Comparison of ENCODE assay signal across 6 cellular contexts in the genomic region with DNA sequence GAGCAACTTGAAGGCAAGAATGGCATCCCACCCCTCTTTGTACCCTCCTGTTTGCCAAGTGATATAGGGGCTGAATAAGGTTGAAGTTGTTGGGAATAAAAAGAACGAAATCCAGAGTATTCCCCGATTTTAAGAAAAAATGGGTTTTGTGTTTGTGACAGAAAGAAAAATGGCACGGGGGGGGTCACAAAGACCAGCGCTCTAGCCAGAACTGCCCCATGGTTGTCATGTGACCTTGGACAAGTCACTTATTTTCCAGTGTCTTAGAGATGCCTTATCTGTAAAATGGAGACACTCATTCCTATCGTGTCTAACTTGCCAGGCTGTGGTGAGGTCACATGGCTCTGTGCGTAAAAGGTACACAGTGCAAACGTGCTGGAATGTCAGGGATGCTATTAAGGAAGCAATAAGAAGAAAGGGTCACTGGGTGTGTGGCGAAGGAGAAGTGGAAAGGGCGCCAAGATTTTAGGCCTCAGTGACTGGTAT. TPM values are rescaled to one million over a fixed set of nuclear protein-coding genes. Genes with fewer than 3 reads are reported as not detected.
DNase-seq lines count a peak whose midpoint lies in the region; ATAC-seq and TF ChIP-seq lines count a peak whose summit lies in the region.

No MANE protein-coding gene starts in this region.

- TF ChIP-seq CTCF in osteocyte (IDR thresholded peaks at IDR 0.05), result no peak

- H3K4me1 Mint-ChIP-seq in osteocyte (ENCODE audit: unreplicated experiment), result peaks cover 24% of the 10 kb centered on the region

- peak overlapping the region; percentile 99 for H3K4me3 Mint-ChIP-seq in osteocyte (ENCODE audit: unreplicated experiment)

- peaks cover 41% of the 10 kb centered on the region for H3K4me1 ChIP-seq in Karpas-422 (ENCODE audit: low read length)

- H3K27ac ChIP-seq in Karpas-422 (ENCODE audit: low read length) (no peak overlapping the region), caudate nucleus (ENCODE audit: low read depth, low read length) (peak overlapping the region; percentile 100)

- peak overlapping the region; percentile 92 for H3K4me2 ChIP-seq in Karpas-422 (ENCODE audit: low read depth, low read length, poor library complexity, severe bottlenecking)

- H3K9me3 ChIP-seq in Karpas-422 (ENCODE audit: low read length), result no peaks in the 10 kb centered on the region

- no peaks in the 10 kb centered on the region for H3K9me3 Mint-ChIP-seq in osteocyte (ENCODE audit: unreplicated experiment)

- H3K36me3 ChIP-seq in Karpas-422 (ENCODE audit: insufficient read depth, low read length), result no peaks in the 10 kb centered on the region

- no peak for TF ChIP-seq POLR2A in GM18505 (IDR thresholded peaks at IDR 0.05; ENCODE audit: borderline replicate concordance, extremely low read depth, insufficient read depth, insufficient read length)

- H3K27me3 Mint-ChIP-seq in osteocyte (ENCODE audit: unreplicated experiment), result no peaks in the 10 kb centered on the region

- H3K27me3 ChIP-seq in Karpas-422 (ENCODE audit: low read length), result no peaks in the 10 kb centered on the region

- peak overlapping the region; percentile 75 for H3K4me3 ChIP-seq in Karpas-422 (ENCODE audit: low read length)

- H3K9ac ChIP-seq in Karpas-422 (ENCODE audit: low read length), result peak overlapping the region; percentile 81

- H3K27ac Mint-ChIP-seq in osteocyte (ENCODE audit: unreplicated experiment), result peak overlapping the region; percentile 100

- H3K36me3 Mint-ChIP-seq in osteocyte (ENCODE audit: unreplicated experiment), result peaks cover 1% of the 10 kb centered on the region

- DNase-seq in Karpas-422 (no peak), caudate nucleus (lab: John Stamatoyannopoulos, UW) (peak in 4 of 61 donors; percentile 43 to 73 (median 64)), osteocyte (ENCODE audit: extremely low spot score, unreplicated experiment) (no peak), NOMO-1 treated with dmso at 0.1 percent for 144 hours (lab: John Stamatoyannopoulos, UW; ENCODE audit: unreplicated experiment) (no peak)

- H2AFZ ChIP-seq in Karpas-422 (ENCODE audit: low read length), result peak overlapping the region; percentile 79; the same call in 1 of the 2 replicates

- no peaks in the 10 kb centered on the region for H3K9me2 ChIP-seq in Karpas-422 (replicated peaks; ENCODE audit: insufficient read depth, low read length)

- peaks cover 26% of the 10 kb centered on the region; the same call in 1 of the 2 replicates for H4K20me1 ChIP-seq in Karpas-422 (ENCODE audit: insufficient read depth, low read depth, low read length)

- H3K79me2 ChIP-seq in Karpas-422 (ENCODE audit: low read length), result no peaks in the 10 kb centered on the region

- ATAC-seq in HG03432 (IDR thresholded peaks at IDR 0.05; ENCODE audit: unreplicated experiment), result no peak
- no peak for ATAC-seq in GM18505 (IDR thresholded peaks at IDR 0.05; ENCODE audit: unreplicated experiment)

RNA-seq across cellular contexts. Expression of a gene that starts 1.6 kb away (rescaled TPM):
- total RNA-seq in Karpas-422 (2014; rRNA removed; shearing (Covaris generic); ENCODE audit: low replicate concordance), result 3.5 and 3.7 TPM in 2 replicates
- total RNA-seq in osteocyte, result 42.0 and 44.5 TPM in 2 replicates

RNA-seq across cellular contexts. Expression of a gene that starts 11.2 kb away (rescaled TPM):
- 11.4 and 13.4 TPM in 2 replicates for total RNA-seq in Karpas-422 (2014; rRNA removed; shearing (Covaris generic); ENCODE audit: low replicate concordance)
- 8.1 and 10.6 TPM in 2 replicates for total RNA-seq in osteocyte

RNA-seq across cellular contexts. Expression of a gene that starts 14.3 kb away (rescaled TPM):
- 0.45 TPM in 1 of 2 replicates, not detected in the other for total RNA-seq in Karpas-422 (2014; rRNA removed; shearing (Covaris generic); ENCODE audit: low replicate concordance)
- total RNA-seq in osteocyte, result 92.3 and 111 TPM in 2 replicates

RNA-seq across cellular contexts. Expression of a gene that starts 15.0 kb away (rescaled TPM):
- 1.4 and 14.3 TPM in 2 replicates for total RNA-seq in Karpas-422 (2014; rRNA removed; shearing (Covaris generic); ENCODE audit: low replicate concordance)
- total RNA-seq in osteocyte, result 6.4 and 9.8 TPM in 2 replicates

Comparison
In these comparisons a context has a peak if more than half of its experiments do, and no peak if none do; other contexts are left out.
1. RNA of a gene that starts 14.3 kb away (total RNA-seq): 92.3 to 111 TPM in osteocyte; 0.45 TPM in Karpas-422; every median in the first group is over 10 times any median in the second.